Comparison of ENCODE assay signal across 8 cellular contexts in the genomic region with DNA sequence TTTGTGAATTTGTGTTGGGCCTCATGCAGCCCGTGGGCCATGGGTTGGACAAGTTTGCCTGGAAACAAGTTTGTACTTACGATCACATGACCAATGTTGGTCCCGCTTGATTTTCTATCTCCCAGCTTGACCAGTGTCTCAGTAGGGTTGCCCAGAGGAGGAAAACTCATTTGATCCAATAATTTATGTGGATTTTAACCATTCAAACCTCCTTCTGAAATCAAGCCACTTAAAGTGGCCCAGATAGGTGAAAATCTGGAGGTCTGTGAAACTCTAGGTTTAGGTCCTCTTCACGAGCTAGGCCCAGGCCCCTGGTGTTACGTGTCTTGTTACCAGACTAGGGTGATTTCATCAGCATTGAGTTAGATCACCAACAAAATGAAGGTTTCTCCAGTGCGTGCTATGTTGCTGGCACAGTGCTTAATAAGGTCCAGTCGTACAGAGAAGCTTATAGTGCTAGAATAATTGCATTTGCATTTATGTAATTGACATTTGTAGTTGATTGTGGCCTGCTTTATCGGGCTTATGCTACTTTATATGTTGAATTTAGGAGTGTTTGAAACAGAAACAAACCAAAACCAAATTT. TPM values are rescaled to one million over a fixed set of nuclear protein-coding genes. Genes with fewer than 3 reads are reported as not detected.
DNase-seq lines count a peak whose midpoint lies in the region; ATAC-seq lines count a peak whose summit lies in the region.

No MANE protein-coding gene starts in this region.

- CTCF ChIA-PET in CD4-positive, alpha-beta memory T cell (lab: Charles Lee; ENCODE audit: partially characterized antibody) = no interaction called here

- H3K4me3 Mint-ChIP-seq in CD4-positive, alpha-beta memory T cell = peak overlapping the region in 7 of 8 donors; percentile 17 to 69 (median 45)
- H3K4me3 Mint-ChIP-seq in naive B cell = peak overlapping the region in 7 of 8 donors; percentile 15 to 61 (median 29)

- H3K27ac ChIP-seq in CD4-positive, alpha-beta memory T cell (ENCODE audit: low read depth, low read length) = peak overlapping the region; percentile 53

- no peak for ATAC-seq in naive B cell (ENCODE audit: low read depth in 2 of 2)
- ATAC-seq in GM21619 (IDR thresholded peaks at IDR 0.05; ENCODE audit: unreplicated experiment) = no peak

- H3K36me3 ChIP-seq in CD4-positive, alpha-beta memory T cell (ENCODE audit: insufficient read depth, low read length) = no peaks in the 10 kb centered on the region

- no peak for DNase-seq in CD4-positive, alpha-beta memory T cell
- DNase-seq in LHCN-M2 (ENCODE audit: low read depth) (peak; percentile 31), amniotic stem cell (lab: John Stamatoyannopoulos, UW) (peak; percentile 49), naive B cell (no peak), NCI-H1930 (lab: John Stamatoyannopoulos, UW) (no peak), NCI-H1694 (lab: John Stamatoyannopoulos, UW) (no peak), HUDEP-2 (lab: John Stamatoyannopoulos, UW; ENCODE audit: unreplicated experiment in 76 of 76) (no peak)

- intact Hi-C loops in CD4-positive, alpha-beta memory T cell (cut with micrococcal nuclease) = loop anchor here (1.0 kb wide), 1 partner anchor 10 kb away; no protein-coding TSS in a partner anchor

- POLR2A ChIA-PET in CD4-positive, alpha-beta memory T cell (lab: Charles Lee; ENCODE audit: partially characterized antibody) = interaction anchor here (1.5 to 1.6 kb wide), 2 partner anchors 69 to 102 kb away, joined by 4 to 6 read pairs; partner anchors contain the start of gene RAB1A

- no peaks in the 10 kb centered on the region for H3K27me3 ChIP-seq in CD4-positive, alpha-beta memory T cell (ENCODE audit: insufficient read depth, low read length)

- no peaks in the 10 kb centered on the region for H3K9me3 ChIP-seq in CD4-positive, alpha-beta memory T cell (ENCODE audit: control insufficient read depth in 1 of 2, low read length in 2 of 2)

- no peaks in the 10 kb centered on the region for H3K27me3 Mint-ChIP-seq in CD4-positive, alpha-beta memory T cell
- no peaks in the 10 kb centered on the region for H3K27me3 Mint-ChIP-seq in naive B cell

- H3K9me3 Mint-ChIP-seq in CD4-positive, alpha-beta memory T cell = no peaks in the 10 kb centered on the region
- H3K9me3 Mint-ChIP-seq in naive B cell = peaks cover 0 to 3% (median 0%) of the 10 kb centered on the region in 7 donors

- H3K4me3 ChIP-seq in CD4-positive, alpha-beta memory T cell (ENCODE audit: low read length in 2 of 2) = no peak overlapping the region

- H3K27ac Mint-ChIP-seq in CD4-positive, alpha-beta memory T cell = peak overlapping the region; percentile 17 to 80 (median 72)
- peak overlapping the region in 5 of 6 donors; percentile 24 to 92 (median 57) for H3K27ac Mint-ChIP-seq in naive B cell

- peaks cover 17 to 42% of the 10 kb centered on the region in 2 donors for H3K36me3 Mint-ChIP-seq in CD4-positive, alpha-beta memory T cell
- H3K36me3 Mint-ChIP-seq in naive B cell = peaks cover 5 to 8% of the 10 kb centered on the region in 2 donors

- peaks cover 35 to 86% (median 57%) of the 10 kb centered on the region in 4 donors for H3K4me1 Mint-ChIP-seq in CD4-positive, alpha-beta memory T cell
- H3K4me1 Mint-ChIP-seq in naive B cell = peaks cover 27 to 75% (median 33%) of the 10 kb centered on the region in 3 donors

- H3K4me1 ChIP-seq in CD4-positive, alpha-beta memory T cell (ENCODE audit: insufficient read depth, low read length) = peaks cover 85% of the 10 kb centered on the region

RNA-seq across cellular contexts. Expression of gene ACTR2, which starts 4.4 kb away (rescaled TPM):
- 100 to 1,000 TPM; 298 to 312 TPM for total RNA-seq in CD4-positive, alpha-beta memory T cell
- 100 to 1,000 TPM; 289 to 292 TPM for polyA plus RNA-seq in CD4-positive, alpha-beta memory T cell
- total RNA-seq in LHCN-M2 (2014; rRNA removed) = 93.4 and 117 TPM in 2 replicates
- 166 TPM for polyA plus RNA-seq in LHCN-M2 (2012)
- polyA plus RNA-seq in naive B cell (ENCODE audit: low read depth in 6 of 6) = 100 to 1,000 TPM; 345 to 395 (median 383) TPM

Comparison
In these comparisons a context has a peak if more than half of its experiments do, and no peak if none do; other contexts are left out.
1. DNase-seq: peak in LHCN-M2 (single experiment) and amniotic stem cell (single experiment); none in CD4-positive, alpha-beta memory T cell (0 of 5), naive B cell (single experiment), NCI-H1930 (0 of 2), NCI-H1694 (single experiment) and HUDEP-2 (0 of 76).